Comparison of ENCODE assay signal across 14 cellular contexts in genomic region chr15:70181626-70182255, GRCh38.
"Had no signal": no experiment of that assay in that cellular context is flagged by ENCODE, and none has a peak within 500 bp of the region (broad histone marks: within the 10 kb centered on the region; RNA-seq: fewer than 3 reads in every experiment).

No MANE protein-coding gene starts in this region.

- H3K27me3 ChIP-seq: ovary, right atrium auricular region, upper lobe of right lung, vagina had no signal

- H3K4me3 ChIP-seq: dorsolateral prefrontal cortex, ovary, right atrium auricular region, upper lobe of right lung, vagina had no signal

- H3K27ac Mint-ChIP-seq: natural killer cell had no signal

- H3K9me3 Mint-ChIP-seq: natural killer cell, neural crest cell had no signal

- H3K36me3 Mint-ChIP-seq: natural killer cell had no signal

- H3K27ac ChIP-seq: dorsolateral prefrontal cortex, ovary, right atrium auricular region, upper lobe of right lung, vagina had no signal

- DNase-seq: cortex of kidney; dorsolateral prefrontal cortex; effector CD8-positive, alpha-beta T cell; foreskin melanocyte; hippocampal formation; left colon; natural killer cell; ovary; stimulated activated CD4-positive, alpha-beta T cell treated with anti-CD3 and anti-CD28 coated beads, Interleukin-2, amount 100 ng/mL, for 48 hours; stimulated activated naive CD4-positive, alpha-beta T cell treated with Interleukin-2 at 50 U/mL for 16 hours had no signal

- H3K9me3 ChIP-seq: ovary, right atrium auricular region, upper lobe of right lung, vagina had no signal

- H3K4me3 Mint-ChIP-seq: natural killer cell, neural crest cell had no signal

- H3K4me1 ChIP-seq: right atrium auricular region, upper lobe of right lung, vagina had no signal

- H3K36me3 ChIP-seq: ovary, right atrium auricular region, upper lobe of right lung, vagina had no signal

- H3K4me1 Mint-ChIP-seq: natural killer cell had no signal
